ENCODE assay signal across 13 cellular contexts in genomic region chr9:11821541-11821940, GRCh38.
"Had no signal": no experiment of that assay in that cellular context is flagged by ENCODE, and none has a peak within 500 bp of the region (broad histone marks: within the 10 kb centered on the region; RNA-seq: fewer than 3 reads in every experiment).

No MANE protein-coding gene starts in this region.

- ATAC-seq: activated T-cell treated with anti-CD3 and anti-CD28 coated beads, Interleukin-2, amount 50 U/mL, for 72 hours; natural killer cell had no signal

- H3K36me3 ChIP-seq: breast epithelium, stomach had no signal

- H3K9me3 ChIP-seq: breast epithelium, stomach had no signal

- H3K4me1 ChIP-seq: breast epithelium, stomach had no signal

- H3K27me3 ChIP-seq: breast epithelium, stomach had no signal

- FAIRE-seq: frontal cortex, small intestine had no signal

- H3K4me3 ChIP-seq: breast epithelium, lung, stomach had no signal

- H3K27ac ChIP-seq: breast epithelium, stomach, VCaP had no signal

- DNase-seq: activated CD4-positive, alpha-beta memory T cell treated with anti-CD3 and anti-CD28 coated beads for 36 hours; activated gamma-delta T cell treated with Interleukin-2 at 50 U/mL for 16 hours; activated naive CD8-positive, alpha-beta T cell treated with anti-CD3 and anti-CD28 coated beads for 36 hours; activated T-cell treated with anti-CD3 and anti-CD28 coated beads, Interleukin-2, amount 50 U/mL, for 72 hours; kidney glomerular epithelial cell; natural killer cell; small intestine; stomach; T-helper 1 cell had no signal
